16 cellular contexts compared by ENCODE assay signal in the genomic region with DNA sequence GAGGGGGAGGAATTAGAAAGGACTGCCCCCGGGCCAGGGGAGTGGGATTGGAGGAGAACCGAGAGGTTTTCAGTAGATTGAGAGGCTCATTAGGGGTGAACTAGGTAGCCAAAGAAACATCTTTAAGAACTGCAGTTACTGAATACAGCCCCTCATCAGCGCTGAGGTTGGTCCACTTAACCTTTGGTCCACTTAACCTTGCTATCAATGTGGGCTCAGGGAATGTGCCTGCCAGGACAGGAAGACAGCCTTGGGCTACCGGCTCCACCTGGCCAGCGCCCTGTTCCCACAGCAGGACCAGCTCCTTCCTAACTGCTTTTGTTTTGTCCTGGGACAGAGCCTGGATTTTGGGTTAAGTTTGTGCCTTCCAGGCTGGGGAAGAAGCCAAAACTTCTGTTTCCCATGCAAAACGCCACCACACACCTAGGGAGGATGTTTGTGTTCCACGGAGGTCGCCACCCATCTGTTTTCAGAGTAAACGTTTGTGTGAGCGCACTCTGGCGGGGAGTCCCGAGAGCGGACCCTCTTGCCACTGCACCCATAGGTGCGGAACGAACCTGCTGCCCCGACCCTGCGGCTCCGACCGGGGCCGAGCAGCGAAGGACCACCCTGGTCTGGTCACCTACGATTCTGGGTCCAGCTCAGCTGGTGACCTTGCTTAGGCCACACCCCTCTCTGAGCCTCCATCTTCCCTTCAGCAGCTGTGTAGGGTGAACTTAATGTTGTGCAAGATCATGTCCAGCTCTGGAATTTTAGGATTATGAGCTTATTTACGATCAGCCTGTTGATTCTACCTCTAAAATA.
DNase-seq lines count a peak whose midpoint lies in the region; ATAC-seq and TF ChIP-seq lines count a peak whose summit lies in the region.
"Had no signal": no experiment of that assay in that cellular context is flagged by ENCODE, and none has a peak within 500 bp of the region (broad histone marks: within the 10 kb centered on the region; RNA-seq: fewer than 3 reads in every experiment).

No MANE protein-coding gene starts in this region.

- H4K8ac ChIP-seq in IMR-90 (ENCODE audit: low read depth in 2 of 2, low read length in 2 of 2) (no peak overlapping the region), trophoblast cell (ENCODE audit: low read depth, low read length) (no peak overlapping the region)

- H4K91ac ChIP-seq in IMR-90 (ENCODE audit: insufficient read depth, low read depth, low read length), result no peak overlapping the region; the same call in 1 of the 2 replicates
- H4K91ac ChIP-seq in trophoblast cell (ENCODE audit: low read depth, low read length), result no peak overlapping the region

- dilution Hi-C loops in IMR-90 (cut with HindIII; ENCODE audit: low sequenced_read_pairs, unreplicated experiment), result no loop called here

- H2BK20ac ChIP-seq in IMR-90 (ENCODE audit: low read depth, low read length), result no peak overlapping the region

- no peak overlapping the region for H4K12ac ChIP-seq in trophoblast cell (ENCODE audit: low read depth, low read length)

- H3K18ac ChIP-seq in IMR-90 (ENCODE audit: low read depth, low read length) (no peak overlapping the region), trophoblast cell (ENCODE audit: low read length) (no peak overlapping the region)

- H3K9me1 ChIP-seq in IMR-90 (ENCODE audit: insufficient read depth, low read length), result peaks cover 12% of the 10 kb centered on the region

- ATAC-seq in IMR-90 (ENCODE audit: low read depth), result no peak
- no peak for ATAC-seq in GM21723 (IDR thresholded peaks at IDR 0.05; ENCODE audit: unreplicated experiment)

- H4K5ac ChIP-seq in IMR-90 (ENCODE audit: low read depth, low read length), result no peak overlapping the region

- H4K20me1 ChIP-seq in IMR-90 (ENCODE audit: insufficient read depth, low read length), result no peaks in the 10 kb centered on the region

- intact Hi-C loops in IMR-90 (cut with micrococcal nuclease), result no loop called here

- H3K4ac ChIP-seq in IMR-90 (ENCODE audit: low read depth, low read length), result no peak overlapping the region
- no peak overlapping the region for H3K4ac ChIP-seq in trophoblast cell (ENCODE audit: low read depth, low read length)

- in situ Hi-C loops in IMR-90 (cut with MboI; ENCODE audit: low sequenced_read_pairs), result no loop called here

- H3K27ac ChIP-seq in 22Rv1, result no peak overlapping the region
- no peak overlapping the region for H3K27ac ChIP-seq in IMR-90 (ENCODE audit: insufficient read depth, low read length)
- no peak overlapping the region for H3K27ac ChIP-seq in trophoblast cell (ENCODE audit: low read depth, low read length)
- no peak overlapping the region for H3K27ac ChIP-seq in caudate nucleus (ENCODE audit: low read depth, low read length)
- no peak overlapping the region for H3K27ac ChIP-seq in SJCRH30

- TF ChIP-seq POLR2A in IMR-90 (IDR thresholded peaks at IDR 0.05; ENCODE audit: low read depth, low read length), result no peak

- H2AK5ac ChIP-seq in IMR-90 (ENCODE audit: low read depth, low read length) (no peak overlapping the region), trophoblast cell (ENCODE audit: low read length) (no peak overlapping the region)

- H2BK5ac ChIP-seq in IMR-90 (ENCODE audit: low read depth, low read length, poor library complexity, severe bottlenecking), result no peak overlapping the region
- H2BK5ac ChIP-seq in trophoblast cell (ENCODE audit: low read depth, low read length, poor library complexity), result no peak overlapping the region

- POLR2A ChIA-PET in IMR-90 (lab: Charles Lee; ENCODE audit: unreplicated experiment), result no interaction called here

- H3K4me1 ChIP-seq in IMR-90 (ENCODE audit: control insufficient read depth, insufficient read depth, low read length) (peaks cover 12% of the 10 kb centered on the region), trophoblast cell (ENCODE audit: control insufficient read depth in 1 of 2, insufficient read depth in 2 of 2, low read length in 2 of 2) (peaks cover 9 to 13% of the 10 kb centered on the region in 2 experiments), SJCRH30 (peaks cover 16% of the 10 kb centered on the region)

- H3K14ac ChIP-seq in IMR-90 (replicated peaks; ENCODE audit: low read depth, low read length) (no peak overlapping the region), trophoblast cell (ENCODE audit: low read length) (no peak overlapping the region)

- peak; percentile 8; the same call in 1 of the 2 replicates for TF ChIP-seq CTCF in 22Rv1 (IDR thresholded peaks at IDR 0.05)
- TF ChIP-seq CTCF in IMR-90 (conservative IDR thresholded peaks at IDR 0.05; ENCODE audit: low read depth, low read length), result no peak

- H3K9me3 ChIP-seq in IMR-90 (ENCODE audit: control insufficient read depth, insufficient read depth, low read length) (no peaks in the 10 kb centered on the region), trophoblast cell (ENCODE audit: insufficient read depth, low read depth, low read length) (peaks cover 2% of the 10 kb centered on the region), SJCRH30 (replicated peaks) (no peaks in the 10 kb centered on the region)

- no TSS peak for BruUV-seq in IMR-90 (replicated peaks; lab: Mats Ljungman, UMichigan)

- no peak overlapping the region for H2AFZ ChIP-seq in IMR-90 (replicated peaks; ENCODE audit: low read length, poor library complexity)
- no peak overlapping the region for H2AFZ ChIP-seq in trophoblast cell (ENCODE audit: insufficient read depth, low read length, poor library complexity)

- peaks cover 14 to 15% of the 10 kb centered on the region in 2 experiments for H3K79me1 ChIP-seq in IMR-90 (ENCODE audit: low read depth in 1 of 2, low read length in 2 of 2)
- no peaks in the 10 kb centered on the region for H3K79me1 ChIP-seq in trophoblast cell (ENCODE audit: low read length)

- no peak overlapping the region for H3K56ac ChIP-seq in IMR-90 (ENCODE audit: extremely low read depth, insufficient read depth, low read length)

- H2BK15ac ChIP-seq in IMR-90 (ENCODE audit: low read depth, low read length), result no peak overlapping the region

- no peak overlapping the region for H2BK12ac ChIP-seq in trophoblast cell (ENCODE audit: low read length)

- H3K27me3 ChIP-seq in IMR-90 (ENCODE audit: control insufficient read depth, insufficient read depth, low read length), result no peaks in the 10 kb centered on the region
- no peaks in the 10 kb centered on the region for H3K27me3 ChIP-seq in trophoblast cell (ENCODE audit: insufficient read depth, low read length)
- no peaks in the 10 kb centered on the region for H3K27me3 ChIP-seq in SJCRH30

- CTCF ChIA-PET in IMR-90 (lab: Yijun Ruan, JAX), result no interaction called here

- no peak overlapping the region for H3K4me2 ChIP-seq in IMR-90 (ENCODE audit: low read depth, low read length)
- H3K4me2 ChIP-seq in trophoblast cell (ENCODE audit: low read length), result no peak overlapping the region

- WGBS in IMR-90 (ENCODE audit: extremely low coverage in 2 of 2, insufficient read length in 1 of 2), 2 experiments, result 88% methylated on average over 3 of the region's 23 CpGs; no CpG with 5 or more reads in 1 of the 2 experiments
- WGBS in trophoblast cell (ENCODE audit: extremely low coverage, insufficient coverage, insufficient read length), result no CpG with 5 or more reads among the region's 23 CpGs

- no peak for DNase-seq in IMR-90
- DNase-seq in islet precursor cell, result peak; percentile 73
- DNase-seq in trophoblast cell, result peak; percentile 32 to 66
- no peak for DNase-seq in caudate nucleus (lab: John Stamatoyannopoulos, UW)
- no peak for DNase-seq in SJCRH30
- no peak for DNase-seq in DMS153 (lab: John Stamatoyannopoulos, UW)
- DNase-seq: AML-193, COR-L47, HCEC 1CT, NCI-H1048, NCI-H1436 treated with DMSO at 0.1 percent for 48 hours, NCI-H2029 treated with DMSO at 0.1 percent for 48 hours, NCI-H510A treated with DMSO at 0.1 percent for 48 hours, SIG-M5 had no signal

- H3K79me2 ChIP-seq in trophoblast cell (ENCODE audit: control insufficient read depth, insufficient read depth, low read length, poor library complexity), result no peaks in the 10 kb centered on the region

- TF ChIP-seq RAD21 in IMR-90 (IDR thresholded peaks at IDR 0.05; ENCODE audit: low read length), result no peak

- H3K36me3 ChIP-seq in IMR-90 (ENCODE audit: control insufficient read depth, insufficient read depth, low read length) (no peaks in the 10 kb centered on the region), trophoblast cell (ENCODE audit: control insufficient read depth in 1 of 2, insufficient read depth in 2 of 2, low read length in 2 of 2) (no peaks in the 10 kb centered on the region), SJCRH30 (no peaks in the 10 kb centered on the region)

- H3K9ac ChIP-seq in IMR-90 (ENCODE audit: low read depth, low read length) (no peak overlapping the region), trophoblast cell (ENCODE audit: low read length) (no peak overlapping the region)

- H2BK120ac ChIP-seq in IMR-90 (ENCODE audit: low read depth, low read length), result no peak overlapping the region
- no peak overlapping the region for H2BK120ac ChIP-seq in trophoblast cell (ENCODE audit: insufficient read depth, low read length, poor library complexity)

- H2AK9ac ChIP-seq in IMR-90 (replicated peaks; ENCODE audit: low read depth, low read length, poor library complexity), result no peak overlapping the region

- H3K23ac ChIP-seq in IMR-90 (ENCODE audit: low read depth, low read length) (no peak overlapping the region), trophoblast cell (ENCODE audit: low read length) (no peak overlapping the region)

- H3K4me3 ChIP-seq in IMR-90 (ENCODE audit: insufficient read depth, low read depth, low read length), result no peak overlapping the region
- no peak overlapping the region for H3K4me3 ChIP-seq in trophoblast cell (ENCODE audit: low read depth, low read length)
- H3K4me3 ChIP-seq in SJCRH30, result no peak overlapping the region

TF ChIP-seq in IMR-90, 13 proteins besides CTCF, POLR2A, EP300 and RAD21:
- 0 out of 2 replicates have a peak, but pooled peaks have one; percentile 3 for TF ChIP-seq CEBPB (IDR thresholded peaks at IDR 0.05; ENCODE audit: low read depth, low read length)
- TF ChIP-seq FOS (IDR thresholded peaks at IDR 0.05; ENCODE audit: low read depth, low read length), result no peak

Comparison
In these comparisons a context has a peak if more than half of its experiments do, and no peak if none do; other contexts are left out.
1. DNase-seq: peak in islet precursor cell (single experiment) and trophoblast cell (2 of 2); none in IMR-90 (single experiment), caudate nucleus (0 of 61), SJCRH30 (0 of 2) and DMS153 (single experiment).